ENCODE assay signal across 21 cellular contexts in genomic region chr4:103372002-103372558, GRCh38.
"Had no signal": no experiment of that assay in that cellular context is flagged by ENCODE, and none has a peak within 500 bp of the region (broad histone marks: within the 10 kb centered on the region; RNA-seq: fewer than 3 reads in every experiment).

No MANE protein-coding gene starts in this region.

- DNase-seq: activated CD4-positive, alpha-beta memory T cell treated with anti-CD3 and anti-CD28 coated beads, Interleukin-2, amount 10 ng/mL, durations not matched to agents 7 days and 5 days; activated CD4-positive, alpha-beta T cell treated with anti-CD3 and anti-CD28 coated beads for 48 hours; activated CD4-positive, CD25-positive, alpha-beta regulatory T cell; activated naive CD4-positive, alpha-beta T cell treated with anti-CD3 and anti-CD28 coated beads for 36 hours; activated T-cell treated with anti-CD3 and anti-CD28 coated beads, Interleukin-2, amount 50 U/mL, for 4 hours; effector CD8-positive, alpha-beta T cell; esophagus squamous epithelium; foreskin fibroblast; glutamatergic neuron; hippocampal formation; islet precursor cell; lower lobe of right lung; natural killer cell; right lobe of liver; small intestine; stimulated activated CD4-positive, alpha-beta T cell treated with anti-CD3 and anti-CD28 coated beads, Interleukin-15, amount 100 ng/mL, for 24 hours; stimulated activated CD4-positive, alpha-beta T cell treated with anti-CD3 and anti-CD28 coated beads, Interleukin-2, amount 100 ng/mL, for 48 hours; stimulated activated naive CD8-positive, alpha-beta T cell treated with anti-CD3 and anti-CD28 coated beads, Interleukin-15, amount 100 ng/mL, for 72 hours had no signal

- ATAC-seq: activated T-cell treated with anti-CD3 and anti-CD28 coated beads, Interleukin-2, amount 50 U/mL, for 4 hours; lower lobe of right lung; natural killer cell; right lobe of liver; stimulated activated naive CD8-positive, alpha-beta T cell treated with anti-CD3 and anti-CD28 coated beads, Interleukin-15, amount 100 ng/mL, for 72 hours had no signal

- H3K4me3 ChIP-seq: esophagus squamous epithelium, lower lobe of right lung, right lobe of liver, suprapubic skin, vagina had no signal

- H3K79me2 ChIP-seq: parathyroid adenoma had no signal

- H3K9ac ChIP-seq: parathyroid adenoma had no signal

- H3K27ac ChIP-seq: esophagus squamous epithelium, lower lobe of right lung, parathyroid adenoma, right lobe of liver, suprapubic skin, vagina had no signal

- H2AFZ ChIP-seq: parathyroid adenoma had no signal

- H3K36me3 ChIP-seq: esophagus squamous epithelium, lower lobe of right lung, right lobe of liver, suprapubic skin, vagina had no signal

- H3K27me3 ChIP-seq: esophagus squamous epithelium, right lobe of liver, suprapubic skin, vagina had no signal

- H3K4me1 ChIP-seq: esophagus squamous epithelium, lower lobe of right lung, parathyroid adenoma, right lobe of liver, suprapubic skin, vagina had no signal

- H3K9me3 ChIP-seq: esophagus squamous epithelium, lower lobe of right lung, right lobe of liver, suprapubic skin, vagina had no signal
